ENCODE assay signal across 14 cellular contexts in the genomic region with DNA sequence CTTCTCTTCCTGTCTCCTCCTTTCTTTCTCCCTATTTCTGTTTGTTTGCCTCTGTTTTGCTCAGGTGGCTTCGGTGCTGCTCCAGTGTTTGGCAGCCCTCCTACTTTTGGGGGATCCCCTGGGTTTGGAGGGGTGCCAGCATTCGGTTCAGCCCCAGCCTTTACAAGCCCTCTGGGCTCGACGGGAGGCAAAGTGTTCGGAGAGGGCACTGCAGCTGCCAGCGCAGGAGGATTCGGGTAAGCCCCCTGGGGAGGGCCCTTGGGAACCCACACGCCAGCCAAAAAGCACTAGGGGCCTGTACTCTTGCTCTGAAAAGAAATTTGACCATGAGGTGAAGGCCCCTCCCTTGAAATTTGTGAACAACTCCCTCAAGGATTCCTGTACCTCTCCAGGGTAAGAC. TPM values are rescaled to one million over a fixed set of nuclear protein-coding genes. Genes with fewer than 3 reads are reported as not detected.
A peak's percentile ranks its signal among the peaks of the same experiment; 100 is the strongest.
DNase-seq lines count a peak whose midpoint lies in the region; ATAC-seq and TF ChIP-seq lines count a peak whose summit lies in the region.
"Had no signal": no experiment of that assay in that cellular context is flagged by ENCODE, and none has a peak within 500 bp of the region (broad histone marks: within the 10 kb centered on the region; RNA-seq: fewer than 3 reads in every experiment).

No MANE protein-coding gene starts in this region.

- H3K9me3 ChIP-seq in left lung, result no peaks in the 10 kb centered on the region
- no peaks in the 10 kb centered on the region for H3K9me3 ChIP-seq in tibial artery
- H3K9me3 ChIP-seq: body of pancreas, mucosa of descending colon had no signal

- H3K4me3 ChIP-seq in left lung, result peak overlapping the region in 1 of 2 donors; percentile 49
- H3K4me3 ChIP-seq in tibial artery, result peak overlapping the region; percentile 22 to 25
- H3K4me3 ChIP-seq: body of pancreas, mucosa of descending colon had no signal

- H3K27ac ChIP-seq in left lung (peak overlapping the region in 1 of 2 donors; percentile 76), tibial artery (no peak overlapping the region)
- H3K27ac ChIP-seq: body of pancreas, epithelial cell of prostate had no signal

- no peaks in the 10 kb centered on the region for H3K27me3 Mint-ChIP-seq in T-helper 2 cell treated with Interferon-gamma antibody and Interleukin-4, amounts not matched to agents 5 μg/mL and 100 μg/mL, for 36 hours (ENCODE audit: low read depth)
- no peaks in the 10 kb centered on the region for H3K27me3 Mint-ChIP-seq in activated B cell treated with CpG ODN at 0.5 μM for 24 hours

- no peak for DNase-seq in T-helper 2 cell treated with Interferon-gamma antibody and Interleukin-4, amounts not matched to agents 5 μg/mL and 100 μg/mL, for 36 hours (ENCODE audit: low spot score)
- DNase-seq in T-helper 2 cell, result no peak
- no peak for DNase-seq in activated B cell treated with CpG ODN at 0.5 μM for 24 hours
- DNase-seq in left lung, result no peak
- no peak for DNase-seq in tibial artery
- no peak for DNase-seq in SIG-M5 (lab: John Stamatoyannopoulos, UW)
- no peak for DNase-seq in effector CD8-positive, alpha-beta T cell (lab: John Stamatoyannopoulos, UW)
- DNase-seq: activated T-cell treated with anti-CD3 and anti-CD28 coated beads, Interleukin-2, amount 50 U/mL, for 72 hours; DMS 273 treated with DMSO at 0.1 percent for 48 hours; NCI-H526 had no signal

- no peak overlapping the region for H3K4me3 Mint-ChIP-seq in T-helper 2 cell treated with Interferon-gamma antibody and Interleukin-4, amounts not matched to agents 5 μg/mL and 100 μg/mL, for 36 hours
- no peak overlapping the region for H3K4me3 Mint-ChIP-seq in activated B cell treated with CpG ODN at 0.5 μM for 24 hours
- H3K4me3 Mint-ChIP-seq: activated T-cell treated with anti-CD3 and anti-CD28 coated beads, Interleukin-2, amount 50 U/mL, for 72 hours had no signal

- H3K27me3 ChIP-seq in left lung (no peaks in the 10 kb centered on the region), tibial artery (no peaks in the 10 kb centered on the region)
- H3K27me3 ChIP-seq: body of pancreas had no signal

- peaks cover 0 to 45% of the 10 kb centered on the region in 2 donors for H3K4me1 ChIP-seq in left lung
- no peaks in the 10 kb centered on the region for H3K4me1 ChIP-seq in tibial artery
- H3K4me1 ChIP-seq: body of pancreas had no signal

- POLR2A ChIA-PET in activated B cell treated with CpG ODN at 0.5 μM for 24 hours (lab: Charles Lee), result no interaction called here

- peaks cover 34% of the 10 kb centered on the region for H3K36me3 Mint-ChIP-seq in T-helper 2 cell treated with Interferon-gamma antibody and Interleukin-4, amounts not matched to agents 5 μg/mL and 100 μg/mL, for 36 hours (ENCODE audit: low read depth)
- H3K36me3 Mint-ChIP-seq in activated B cell treated with CpG ODN at 0.5 μM for 24 hours (ENCODE audit: low read depth), result peaks cover 63% of the 10 kb centered on the region

- TF ChIP-seq CTCF in activated B cell treated with CpG ODN at 0.5 μM for 24 hours (IDR thresholded peaks at IDR 0.05), result no peak
- no peak for TF ChIP-seq CTCF in left lung (IDR thresholded peaks at IDR 0.05)
- TF ChIP-seq CTCF in tibial artery (IDR thresholded peaks at IDR 0.05), result no peak

- H3K9me3 Mint-ChIP-seq in T-helper 2 cell treated with Interferon-gamma antibody and Interleukin-4, amounts not matched to agents 5 μg/mL and 100 μg/mL, for 36 hours, result no peaks in the 10 kb centered on the region
- no peaks in the 10 kb centered on the region for H3K9me3 Mint-ChIP-seq in activated B cell treated with CpG ODN at 0.5 μM for 24 hours
- H3K9me3 Mint-ChIP-seq: activated T-cell treated with anti-CD3 and anti-CD28 coated beads, Interleukin-2, amount 50 U/mL, for 72 hours had no signal

- H3K4me1 Mint-ChIP-seq in T-helper 2 cell treated with Interferon-gamma antibody and Interleukin-4, amounts not matched to agents 5 μg/mL and 100 μg/mL, for 36 hours (ENCODE audit: low read depth), result peaks cover 2% of the 10 kb centered on the region
- H3K4me1 Mint-ChIP-seq in activated B cell treated with CpG ODN at 0.5 μM for 24 hours, result peaks cover 13% of the 10 kb centered on the region

- ATAC-seq in activated B cell treated with CpG ODN at 0.5 μM for 24 hours (ENCODE audit: low read depth) (peak; percentile 37), left lung (peak; percentile 14), GM21737 (IDR thresholded peaks at IDR 0.05; ENCODE audit: unreplicated experiment) (no peak)
- ATAC-seq: activated T-cell treated with anti-CD3 and anti-CD28 coated beads, Interleukin-2, amount 50 U/mL, for 72 hours; body of pancreas; mucosa of descending colon had no signal

- CTCF ChIA-PET in activated B cell treated with CpG ODN at 0.5 μM for 24 hours (lab: Charles Lee), result no interaction called here

- peak overlapping the region; percentile 32 for H3K27ac Mint-ChIP-seq in T-helper 2 cell treated with Interferon-gamma antibody and Interleukin-4, amounts not matched to agents 5 μg/mL and 100 μg/mL, for 36 hours
- H3K27ac Mint-ChIP-seq in activated B cell treated with CpG ODN at 0.5 μM for 24 hours, result peak overlapping the region; percentile 36
- H3K27ac Mint-ChIP-seq: activated T-cell treated with anti-CD3 and anti-CD28 coated beads, Interleukin-2, amount 50 U/mL, for 72 hours had no signal

- H3K36me3 ChIP-seq in left lung, result peaks cover 0 to 43% of the 10 kb centered on the region in 2 donors
- H3K36me3 ChIP-seq in tibial artery, result peaks cover 42 to 66% (median 43%) of the 10 kb centered on the region in 3 donors

- intact Hi-C loops in activated B cell treated with CpG ODN at 0.5 μM for 24 hours (cut with micrococcal nuclease) (no loop called here), left lung (cut with DNase I) (no loop called here), tibial artery (cut with DNase I; ENCODE audit: low total_unique reads) (no loop called here)

RNA-seq across cellular contexts. Expression of gene FAM78A, which starts 48.2 kb away (rescaled TPM):
- total RNA-seq in activated B cell treated with CpG ODN at 0.5 μM for 24 hours (20.6 and 22.9 TPM in 2 replicates), left lung (10 to 100 TPM in 1 of 2 donors, 1 to 10 TPM in 1; 7.8 to 18.1 TPM)
